29 cellular contexts compared by ENCODE assay signal in genomic region chr2:51921076-51921475, GRCh38.
DNase-seq lines count a peak whose midpoint lies in the region; ATAC-seq and TF ChIP-seq lines count a peak whose summit lies in the region.
"Had no signal": no experiment of that assay in that cellular context is flagged by ENCODE, and none has a peak within 500 bp of the region (broad histone marks: within the 10 kb centered on the region; RNA-seq: fewer than 3 reads in every experiment).

No MANE protein-coding gene starts in this region.

- H3K36me3 ChIP-seq in PC-3 (ENCODE audit: low read depth, low read length) (no peaks in the 10 kb centered on the region), neural cell (ENCODE audit: insufficient read depth, low read length) (no peaks in the 10 kb centered on the region), gastroesophageal sphincter (no peaks in the 10 kb centered on the region)
- H3K36me3 ChIP-seq: BE2C; BLaER1; BLaER1 treated with 17β-estradiol and CSF1 and Interleukin-3, amounts not matched to agents 10 nM and 100 nM had no signal

- H4K20me1 ChIP-seq in PC-3 (ENCODE audit: low read length) (no peaks in the 10 kb centered on the region), neural cell (ENCODE audit: insufficient read depth) (no peaks in the 10 kb centered on the region)
- H4K20me1 ChIP-seq: BLaER1; BLaER1 treated with 17β-estradiol and CSF1 and Interleukin-3, amounts not matched to agents 10 nM and 100 nM had no signal

- no peaks in the 10 kb centered on the region for H3F3A ChIP-seq in PC-3 (ENCODE audit: low read length, unreplicated experiment)
- H3F3A ChIP-seq in neural cell (ENCODE audit: insufficient read depth, low read length, poor library complexity, severe bottlenecking), result no peaks in the 10 kb centered on the region

- TF ChIP-seq POLR2A in gastroesophageal sphincter (IDR thresholded peaks at IDR 0.05), result no peak

- TF ChIP-seq CTCF in PC-3 (conservative IDR thresholded peaks at IDR 0.05; ENCODE audit: low read depth, low read length), result no peak
- TF ChIP-seq CTCF in neural cell (IDR thresholded peaks at IDR 0.05; ENCODE audit: poor library complexity, severe bottlenecking), result no peak
- TF ChIP-seq CTCF in gastroesophageal sphincter (IDR thresholded peaks at IDR 0.05), result no peak

- H3K9me2 ChIP-seq in PC-3 (replicated peaks; ENCODE audit: low read length) (no peaks in the 10 kb centered on the region), neural cell (ENCODE audit: insufficient read depth, low read length) (no peaks in the 10 kb centered on the region)

- DNase-seq in PC-3 (peak; percentile 38), H4 (ENCODE audit: low spot score) (no peak)
- DNase-seq: 8988T; ACHN; AML-193; BE2C; C1 segment of cervical spinal cord; Caco-2; Calu3; CD4-positive, alpha-beta memory T cell; CD4-positive, alpha-beta T cell; CD4-positive, CD25-positive, alpha-beta regulatory T cell; CD8-positive, alpha-beta memory T cell; CD8-positive, alpha-beta T cell; COR-L47; DMS 273 treated with DMSO at 0.1 percent for 48 hours; DMS153; DMS53; DMS79; DMS79 treated with DMSO at 0.1 percent for 48 hours; DND-41; EL had no signal

- H3K9me3 ChIP-seq in PC-3 (ENCODE audit: low read length), result no peaks in the 10 kb centered on the region
- peaks cover 5% of the 10 kb centered on the region for H3K9me3 ChIP-seq in neural cell (ENCODE audit: low read length)
- peaks cover 0 to 27% (median 0%) of the 10 kb centered on the region in 3 donors for H3K9me3 ChIP-seq in gastroesophageal sphincter
- H3K9me3 ChIP-seq: BE2C, BLaER1, Caco-2 had no signal

- H3K4me3 ChIP-seq in PC-3 (ENCODE audit: low read length), result no peak overlapping the region
- H3K4me3 ChIP-seq in neural cell (ENCODE audit: low read length), result peak overlapping the region; percentile 5
- H3K4me3 ChIP-seq in gastroesophageal sphincter, result no peak overlapping the region
- H3K4me3 ChIP-seq: A549; BLaER1; BLaER1 treated with 17β-estradiol and CSF1 and Interleukin-3, amounts not matched to agents 10 nM and 100 nM had no signal

- CTCF ChIA-PET in PC-3 (lab: Charles Lee), result no interaction called here

- TF ChIP-seq EP300 in neural cell (conservative IDR thresholded peaks at IDR 0.05; ENCODE audit: poor library complexity, severe bottlenecking) (peak; percentile 87), gastroesophageal sphincter (IDR thresholded peaks at IDR 0.05) (no peak)

- H3K4me1 ChIP-seq in PC-3 (ENCODE audit: insufficient read depth, low read length) (peaks cover 33% of the 10 kb centered on the region), gastroesophageal sphincter (no peaks in the 10 kb centered on the region)
- H3K4me1 ChIP-seq: A549; BE2C; BLaER1; BLaER1 treated with 17β-estradiol and CSF1 and Interleukin-3, amounts not matched to agents 10 nM and 100 nM; Caco-2 had no signal

- intact Hi-C loops in PC-3 (cut with micrococcal nuclease), result no loop called here

- POLR2A ChIA-PET in PC-3 (lab: Charles Lee; ENCODE audit: unreplicated experiment), result no interaction called here

- no peak for TF ChIP-seq RAD21 in neural cell (conservative IDR thresholded peaks at IDR 0.05)

- H3K27me3 ChIP-seq in PC-3 (ENCODE audit: low read length) (no peaks in the 10 kb centered on the region), neural cell (ENCODE audit: insufficient read depth, low read depth, low read length) (no peaks in the 10 kb centered on the region), gastroesophageal sphincter (no peaks in the 10 kb centered on the region)
- H3K27me3 ChIP-seq: BE2C; BLaER1; BLaER1 treated with 17β-estradiol and CSF1 and Interleukin-3, amounts not matched to agents 10 nM and 100 nM had no signal

- no TSS peak for BruUV-seq in PC-3 (replicated peaks; lab: Mats Ljungman, UMichigan)

- H3K4me2 ChIP-seq in PC-3 (ENCODE audit: low read length) (peak overlapping the region; percentile 59), neural cell (ENCODE audit: low read length) (no peak overlapping the region)
- H3K4me2 ChIP-seq: A549; BLaER1; BLaER1 treated with 17β-estradiol and CSF1 and Interleukin-3, amounts not matched to agents 10 nM and 100 nM had no signal

- H2AFZ ChIP-seq in PC-3 (ENCODE audit: low read length) (no peak overlapping the region), neural cell (ENCODE audit: low read depth, low read length) (no peak overlapping the region)

- H3K79me2 ChIP-seq in PC-3 (ENCODE audit: low read length), result no peaks in the 10 kb centered on the region
- H3K79me2 ChIP-seq in neural cell (replicated peaks; ENCODE audit: insufficient read depth, low read length), result no peaks in the 10 kb centered on the region

- ATAC-seq in PC-3 (peak; percentile 27; the same call in 1 of the 2 replicates), gastroesophageal sphincter (no peak)
- ATAC-seq: A549; CD8-positive, alpha-beta T cell had no signal

- H3K27ac ChIP-seq in PC-3 (ENCODE audit: low read length) (0 out of 2 replicates have a peak overlapping the region, but pooled peaks have one; percentile 9), neural cell (ENCODE audit: low read length) (peak overlapping the region; percentile 28), gastroesophageal sphincter (no peak overlapping the region)
- H3K27ac ChIP-seq: 22Rv1; A549; BLaER1; BLaER1 treated with 17β-estradiol and CSF1 and Interleukin-3, amounts not matched to agents 10 nM and 100 nM; C4-2B had no signal

- H3K9ac ChIP-seq in PC-3 (ENCODE audit: low read length) (no peak overlapping the region), neural cell (ENCODE audit: low read length) (no peak overlapping the region)
- H3K9ac ChIP-seq: BLaER1; BLaER1 treated with 17β-estradiol and CSF1 and Interleukin-3, amounts not matched to agents 10 nM and 100 nM had no signal

TF ChIP-seq in neural cell, 6 proteins besides CTCF, POLR2A, EP300 and RAD21:
- TF ChIP-seq POLR2AphosphoS5 (IDR thresholded peaks at IDR 0.05) (peak; percentile 60), EZH2 (IDR thresholded peaks at IDR 0.05; ENCODE audit: borderline replicate concordance, insufficient read depth, low read length, poor library complexity, severe bottlenecking) (no peak), TAF1 (IDR thresholded peaks at IDR 0.05; ENCODE audit: low read depth) (no peak)

Comparison
In these comparisons a context has a peak if more than half of its experiments do, and no peak if none do; other contexts are left out.
1. H3K27ac ChIP-seq: peak in PC-3 (single experiment) and neural cell (single experiment); none in gastroesophageal sphincter (0 of 4).